In genomic region chr5:24644757-24645156, GRCh38 we compare ENCODE assay signal across 10 cellular contexts. TPM values are rescaled to one million over a fixed set of nuclear protein-coding genes. Genes with fewer than 3 reads are reported as not detected.
A peak's percentile ranks its signal among the peaks of the same experiment; 100 is the strongest.
DNase-seq lines count a peak whose midpoint lies in the region; ATAC-seq and TF ChIP-seq lines count a peak whose summit lies in the region.
"Had no signal": no experiment of that assay in that cellular context is flagged by ENCODE, and none has a peak within 500 bp of the region (broad histone marks: within the 10 kb centered on the region; RNA-seq: fewer than 3 reads in every experiment).

Gene CDH10, minus strand, starts transcription at chr5:24644978. Its CDS starts 51,488 bp downstream, at chr5:24593490.

- ATAC-seq in HG03469 (IDR thresholded peaks at IDR 0.05; ENCODE audit: unreplicated experiment): no peak
- no peak for ATAC-seq in HG02973 (IDR thresholded peaks at IDR 0.05; ENCODE audit: unreplicated experiment)
- ATAC-seq: K562 had no signal

- intact Hi-C loops in prostate gland (cut with DNase I): no loop called here

- WGBS in prostate gland: under 1% methylated on average over 14 of the region's 14 CpGs

- H3K27me3 ChIP-seq in prostate gland (replicated peaks; ENCODE audit: insufficient read depth): no peaks in the 10 kb centered on the region

- DNase-seq in HEK293T (ENCODE audit: extremely low spot score): peak; percentile 58
- peak; percentile 98 to 99 for DNase-seq in SHP77 (lab: John Stamatoyannopoulos, UW)
- DNase-seq in globus pallidus (ENCODE audit: low spot score): peak; percentile 56
- no peak for DNase-seq in prostate gland (ENCODE audit: low spot score)
- DNase-seq in coronary artery (ENCODE audit: low spot score): no peak
- DNase-seq in stimulated activated CD4-positive, alpha-beta T cell treated with anti-CD3 and anti-CD28 coated beads, Interleukin-4, amount 100 ng/mL, for 4 hours: no peak
- DNase-seq: activated CD4-positive, alpha-beta memory T cell treated with anti-CD3 and anti-CD28 coated beads, Interleukin-2, amount 10 ng/mL, durations not matched to agents 7 days and 5 days had no signal

- TF ChIP-seq CTCF in prostate gland (IDR thresholded peaks at IDR 0.05): no peak
- TF ChIP-seq CTCF in coronary artery (IDR thresholded peaks at IDR 0.05): no peak

- H3K4me3 ChIP-seq in prostate gland (peak within 1 kb of the TSS; percentile 7 to 12), coronary artery (no peak within 1 kb of the TSS)
- H3K4me3 ChIP-seq: K562 had no signal

- no peak within 1 kb of the TSS for H3K27ac ChIP-seq in prostate gland
- no peak within 1 kb of the TSS for H3K27ac ChIP-seq in coronary artery

- CTCF ChIA-PET in HEK293T (lab: Yijun Ruan, JAX): interaction anchor here (0.7 to 1.1 kb wide), 2 partner anchors 127 to 361 kb away, joined by 3 to 4 read pairs; no protein-coding TSS in a partner anchor

- no peaks in the 10 kb centered on the region for H3K4me1 ChIP-seq in prostate gland (replicated peaks)

- POLR2A ChIA-PET in HEK293T (lab: Yijun Ruan, JAX): no interaction called here

- H3K36me3 ChIP-seq in prostate gland: no peaks in the 10 kb centered on the region

- TF ChIP-seq POLR2A in prostate gland (IDR thresholded peaks at IDR 0.05): no peak

- no peaks in the 10 kb centered on the region for H3K9me3 ChIP-seq in prostate gland

TF ChIP-seq in HEK293T, 16 proteins besides CTCF, POLR2A, EP300 and RAD21:
- TF ChIP-seq ZNF384 (IDR thresholded peaks at IDR 0.05) (peak; percentile 18), ARNT (IDR thresholded peaks at IDR 0.05) (no peak)

RNA-seq across cellular contexts. Expression of gene CDH10, which starts in this region (rescaled TPM):
- total RNA-seq in prostate gland: 1 to 10 TPM in 1 of 2 donors, under 1 TPM in 1; 0.77 to 1.1 TPM
- total RNA-seq: activated CD4-positive, alpha-beta memory T cell treated with anti-CD3 and anti-CD28 coated beads, Interleukin-2, amount 10 ng/mL, durations not matched to agents 7 days and 5 days; K562 had no signal

Comparison
In these comparisons a context has a peak if more than half of its experiments do, and no peak if none do; other contexts are left out.
1. DNase-seq: peak in HEK293T (single experiment), SHP77 (2 of 2) and globus pallidus (single experiment); none in prostate gland (single experiment), coronary artery (single experiment) and stimulated activated CD4-positive, alpha-beta T cell treated with anti-CD3 and anti-CD28 coated beads, Interleukin-4, amount 100 ng/mL, for 4 hours (0 of 2).